Comparison of ENCODE assay signal across 1 cellular context in genomic region chr11:73307323-73308002, GRCh38.
TF ChIP-seq lines count a peak whose summit lies in the region.

No MANE protein-coding gene starts in this region.

TF ChIP-seq in HepG2, 621 proteins besides CTCF, POLR2A, EP300 and RAD21 (continued from another document and continues in another):
- TF ChIP-seq, protein P1, sequence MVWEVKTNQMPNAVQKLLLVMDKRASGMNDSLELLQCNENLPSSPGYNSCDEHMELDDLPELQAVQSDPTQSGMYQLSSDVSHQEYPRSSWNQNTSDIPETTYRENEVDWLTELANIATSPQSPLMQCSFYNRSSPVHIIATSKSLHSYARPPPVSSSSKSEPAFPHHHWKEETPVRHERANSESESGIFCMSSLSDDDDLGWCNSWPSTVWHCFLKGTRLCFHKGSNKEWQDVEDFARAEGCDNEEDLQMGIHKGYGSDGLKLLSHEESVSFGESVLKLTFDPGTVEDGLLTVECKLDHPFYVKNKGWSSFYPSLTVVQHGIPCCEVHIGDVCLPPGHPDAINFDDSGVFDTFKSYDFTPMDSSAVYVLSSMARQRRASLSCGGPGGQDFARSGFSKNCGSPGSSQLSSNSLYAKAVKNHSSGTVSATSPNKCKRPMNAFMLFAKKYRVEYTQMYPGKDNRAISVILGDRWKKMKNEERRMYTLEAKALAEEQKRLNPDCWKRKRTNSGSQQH (CRISPR knock-in tag; IDR thresholded peaks at IDR 0.05; ENCODE audit: low read depth), result no peak
- TF ChIP-seq ZNF160 (CRISPR knock-in tag; IDR thresholded peaks at IDR 0.05), result no peak
- TF ChIP-seq ZNF441 (CRISPR knock-in tag; IDR thresholded peaks at IDR 0.05; ENCODE audit: borderline replicate concordance), result no peak
- TF ChIP-seq ZFP36L2 (CRISPR knock-in tag; IDR thresholded peaks at IDR 0.05), result no peak
- TF ChIP-seq NR2F1 (CRISPR knock-in tag; IDR thresholded peaks at IDR 0.05), result no peak
- peak; percentile 55; the same call in 1 of the 2 replicates for TF ChIP-seq MAZ (IDR thresholded peaks at IDR 0.05; ENCODE audit: borderline replicate concordance, low read depth, low read length)
- TF ChIP-seq MAZ (CRISPR knock-in tag; IDR thresholded peaks at IDR 0.05; ENCODE audit: low read depth), result 0 out of 2 replicates have a peak, but pooled peaks have one; percentile 72
- TF ChIP-seq ZNF619 (CRISPR knock-in tag; IDR thresholded peaks at IDR 0.05), result 0 out of 2 replicates have a peak, but pooled peaks have one; percentile 32
- no peak for TF ChIP-seq ZNF33A (CRISPR knock-in tag; IDR thresholded peaks at IDR 0.05; ENCODE audit: borderline replicate concordance)
- TF ChIP-seq ZNF235 (CRISPR knock-in tag; IDR thresholded peaks at IDR 0.05; ENCODE audit: borderline replicate concordance), result peak; percentile 59; the same call in 1 of the 2 replicates
- no peak for TF ChIP-seq AKAP8 (CRISPR knock-in tag; IDR thresholded peaks at IDR 0.05)
- peak; percentile 94 for TF ChIP-seq ZSCAN25 (CRISPR knock-in tag; IDR thresholded peaks at IDR 0.05)
- no peak for TF ChIP-seq ZNF318 (CRISPR knock-in tag; IDR thresholded peaks at IDR 0.05)
- TF ChIP-seq TIGD3 (CRISPR knock-in tag; IDR thresholded peaks at IDR 0.05; ENCODE audit: borderline replicate concordance), result no peak
- TF ChIP-seq KDM3A (CRISPR knock-in tag; IDR thresholded peaks at IDR 0.05; ENCODE audit: low read depth), result no peak; the same call in 1 of the 2 replicates
- TF ChIP-seq HOXA5 (CRISPR knock-in tag; IDR thresholded peaks at IDR 0.05), result no peak; the same call in 1 of the 2 replicates
- TF ChIP-seq POGZ (CRISPR knock-in tag; IDR thresholded peaks at IDR 0.05), result peak; percentile 66
- no peak for TF ChIP-seq HMGXB3 (CRISPR knock-in tag; IDR thresholded peaks at IDR 0.05; ENCODE audit: borderline replicate concordance)
- TF ChIP-seq ARHGAP35 (CRISPR knock-in tag; IDR thresholded peaks at IDR 0.05; ENCODE audit: borderline replicate concordance), result 0 out of 2 replicates have a peak, but pooled peaks have one; percentile 22
- no peak for TF ChIP-seq NR2F2 (IDR thresholded peaks at IDR 0.05; ENCODE audit: borderline replicate concordance, low read depth)
- no peak for TF ChIP-seq ZNF83 (CRISPR knock-in tag; IDR thresholded peaks at IDR 0.05; ENCODE audit: borderline replicate concordance)
- TF ChIP-seq, protein P2, sequence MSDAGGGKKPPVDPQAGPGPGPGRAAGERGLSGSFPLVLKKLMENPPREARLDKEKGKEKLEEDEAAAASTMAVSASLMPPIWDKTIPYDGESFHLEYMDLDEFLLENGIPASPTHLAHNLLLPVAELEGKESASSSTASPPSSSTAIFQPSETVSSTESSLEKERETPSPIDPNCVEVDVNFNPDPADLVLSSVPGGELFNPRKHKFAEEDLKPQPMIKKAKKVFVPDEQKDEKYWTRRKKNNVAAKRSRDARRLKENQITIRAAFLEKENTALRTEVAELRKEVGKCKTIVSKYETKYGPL (CRISPR knock-in tag; IDR thresholded peaks at IDR 0.05), result no peak
- TF ChIP-seq ZSCAN30 (CRISPR knock-in tag; IDR thresholded peaks at IDR 0.05), result no peak
- no peak for TF ChIP-seq ZHX2 (IDR thresholded peaks at IDR 0.05; ENCODE audit: low read depth)
- TF ChIP-seq ZHX2 (CRISPR knock-in tag; IDR thresholded peaks at IDR 0.05; ENCODE audit: borderline replicate concordance), result no peak
- TF ChIP-seq GTF3A (CRISPR knock-in tag; conservative IDR thresholded peaks at IDR 0.05), result no peak
- no peak for TF ChIP-seq NR0B2 (CRISPR knock-in tag; IDR thresholded peaks at IDR 0.05)
- no peak for TF ChIP-seq CHD2 (IDR thresholded peaks at IDR 0.05; ENCODE audit: low read depth, low read length)
- TF ChIP-seq MAF1 (CRISPR knock-in tag; IDR thresholded peaks at IDR 0.05; ENCODE audit: borderline replicate concordance), result 0 out of 2 replicates have a peak, but pooled peaks have one; percentile 30
- TF ChIP-seq NFKBIZ (CRISPR knock-in tag; IDR thresholded peaks at IDR 0.05), result 0 out of 2 replicates have a peak, but pooled peaks have one; percentile 28
- no peak for TF ChIP-seq EED (CRISPR knock-in tag; IDR thresholded peaks at IDR 0.05)
- TF ChIP-seq, protein P3, sequence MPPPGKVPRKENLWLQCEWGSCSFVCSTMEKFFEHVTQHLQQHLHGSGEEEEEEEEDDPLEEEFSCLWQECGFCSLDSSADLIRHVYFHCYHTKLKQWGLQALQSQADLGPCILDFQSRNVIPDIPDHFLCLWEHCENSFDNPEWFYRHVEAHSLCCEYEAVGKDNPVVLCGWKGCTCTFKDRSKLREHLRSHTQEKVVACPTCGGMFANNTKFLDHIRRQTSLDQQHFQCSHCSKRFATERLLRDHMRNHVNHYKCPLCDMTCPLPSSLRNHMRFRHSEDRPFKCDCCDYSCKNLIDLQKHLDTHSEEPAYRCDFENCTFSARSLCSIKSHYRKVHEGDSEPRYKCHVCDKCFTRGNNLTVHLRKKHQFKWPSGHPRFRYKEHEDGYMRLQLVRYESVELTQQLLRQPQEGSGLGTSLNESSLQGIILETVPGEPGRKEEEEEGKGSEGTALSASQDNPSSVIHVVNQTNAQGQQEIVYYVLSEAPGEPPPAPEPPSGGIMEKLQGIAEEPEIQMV (CRISPR knock-in tag; IDR thresholded peaks at IDR 0.05; ENCODE audit: low read depth), result no peak
- no peak for TF ChIP-seq KDM6A (CRISPR knock-in tag; IDR thresholded peaks at IDR 0.05; ENCODE audit: low read depth)
